In genomic region chr2:120938132-120938771, GRCh38 we compare ENCODE assay signal across 1 cellular context.
TF ChIP-seq lines count a peak whose summit lies in the region.

No MANE protein-coding gene starts in this region.

TF ChIP-seq in K562, 482 proteins besides CTCF, POLR2A, EP300 and RAD21 (continued from another document and continues in another):
- peak; percentile 45; the same call in 1 of the 2 replicates for TF ChIP-seq NBN (IDR thresholded peaks at IDR 0.05; ENCODE audit: low read depth)
- TF ChIP-seq NELFE (IDR thresholded peaks at IDR 0.05; ENCODE audit: insufficient read depth, insufficient read length) = no peak
- TF ChIP-seq SRSF9 (IDR thresholded peaks at IDR 0.05; ENCODE audit: borderline replicate concordance, low read depth, low read length) = no peak
- TF ChIP-seq ZNF445 (CRISPR knock-in tag; IDR thresholded peaks at IDR 0.05; ENCODE audit: low read depth) = no peak
- peak; percentile 79 for TF ChIP-seq MYC (IDR thresholded peaks at IDR 0.05; ENCODE audit: low read depth, low read length)
- no peak for TF ChIP-seq MYC (CRISPR knock-in tag; IDR thresholded peaks at IDR 0.05; ENCODE audit: borderline replicate concordance, low read depth)
- TF ChIP-seq TRIM24 (IDR thresholded peaks at IDR 0.05) = peak; percentile 32 to 54; a peak in 2 of 4 replicates
- no peak for TF ChIP-seq CLOCK (CRISPR knock-in tag; IDR thresholded peaks at IDR 0.05; ENCODE audit: borderline replicate concordance)
- TF ChIP-seq ZFX (CRISPR knock-in tag; IDR thresholded peaks at IDR 0.05) = 0 out of 2 replicates have a peak, but pooled peaks have one; percentile 4
- TF ChIP-seq ATF7 (IDR thresholded peaks at IDR 0.05) = 0 out of 2 replicates have a peak, but pooled peaks have one; percentile 20
- TF ChIP-seq ZBTB17 (CRISPR knock-in tag; IDR thresholded peaks at IDR 0.05) = no peak
- TF ChIP-seq L3MBTL2 (IDR thresholded peaks at IDR 0.05) = 0 out of 2 replicates have a peak, but pooled peaks have one; percentile 62
- TF ChIP-seq CHD7 (IDR thresholded peaks at IDR 0.05; ENCODE audit: low read depth, low read length) = no peak
- TF ChIP-seq ZEB2 (IDR thresholded peaks at IDR 0.05) = peak; percentile 68; the same call in 1 of the 2 replicates
- TF ChIP-seq MBD1 (CRISPR knock-in tag; IDR thresholded peaks at IDR 0.05) = no peak
- TF ChIP-seq MEIS2 (IDR thresholded peaks at IDR 0.05; ENCODE audit: partially characterized antibody) = peak; percentile 12
- peak; percentile 86 for TF ChIP-seq HDAC2 (IDR thresholded peaks at IDR 0.05)
- TF ChIP-seq ATF6 (CRISPR knock-in tag; IDR thresholded peaks at IDR 0.05) = no peak
- TF ChIP-seq CBFA2T2 (conservative IDR thresholded peaks at IDR 0.05) = peak; percentile 75
- no peak for TF ChIP-seq LARP7 (IDR thresholded peaks at IDR 0.05)
- TF ChIP-seq FOXA3 (CRISPR knock-in tag; conservative IDR thresholded peaks at IDR 0.05 in 1 of 2, IDR thresholded peaks at IDR 0.05 in 1 of 2) = peak; percentile 81 to 89; a peak in 3 of 4 replicates
- TF ChIP-seq E2F4 (CRISPR knock-in tag; IDR thresholded peaks at IDR 0.05; ENCODE audit: low read depth) = no peak
- no peak for TF ChIP-seq SIRT6 (IDR thresholded peaks at IDR 0.05; ENCODE audit: low read depth, low read length)
- peak; percentile 53; the same call in 1 of the 2 replicates for TF ChIP-seq JUND (IDR thresholded peaks at IDR 0.05; ENCODE audit: borderline replicate concordance, low read depth, low read length)
- peak; percentile 51; the same call in 1 of the 3 replicates for TF ChIP-seq JUND (tag; IDR thresholded peaks at IDR 0.05; ENCODE audit: borderline replicate concordance, low read depth, low read length)
- TF ChIP-seq DNMT1 (IDR thresholded peaks at IDR 0.05) = no peak
- 0 out of 6 replicates have a peak, but pooled peaks of 1 of the 3 experiments have one; percentile 33 for TF ChIP-seq ZBTB11 (CRISPR knock-in tag; IDR thresholded peaks at IDR 0.05)
- TF ChIP-seq FOXM1 (IDR thresholded peaks at IDR 0.05; ENCODE audit: low read depth) = peak; percentile 61; the same call in 1 of the 2 replicates
- TF ChIP-seq FOXM1 (CRISPR knock-in tag; IDR thresholded peaks at IDR 0.05; ENCODE audit: low read depth) = no peak
- TF ChIP-seq SMARCE1 (IDR thresholded peaks at IDR 0.05) = peak; percentile 80
- TF ChIP-seq ZNF282 (CRISPR knock-in tag; IDR thresholded peaks at IDR 0.05) = no peak
- TF ChIP-seq JUN (IDR thresholded peaks at IDR 0.05; ENCODE audit: borderline replicate concordance, low read depth, low read length) = no peak
- TF ChIP-seq JUN (CRISPR knock-in tag; IDR thresholded peaks at IDR 0.05; ENCODE audit: borderline replicate concordance) = no peak
- peak; percentile 83 for TF ChIP-seq DPF2 (IDR thresholded peaks at IDR 0.05)
- TF ChIP-seq CXXC5 (CRISPR knock-in tag; IDR thresholded peaks at IDR 0.05) = peak; percentile 56
